8 cellular contexts compared by ENCODE assay signal in the genomic region with DNA sequence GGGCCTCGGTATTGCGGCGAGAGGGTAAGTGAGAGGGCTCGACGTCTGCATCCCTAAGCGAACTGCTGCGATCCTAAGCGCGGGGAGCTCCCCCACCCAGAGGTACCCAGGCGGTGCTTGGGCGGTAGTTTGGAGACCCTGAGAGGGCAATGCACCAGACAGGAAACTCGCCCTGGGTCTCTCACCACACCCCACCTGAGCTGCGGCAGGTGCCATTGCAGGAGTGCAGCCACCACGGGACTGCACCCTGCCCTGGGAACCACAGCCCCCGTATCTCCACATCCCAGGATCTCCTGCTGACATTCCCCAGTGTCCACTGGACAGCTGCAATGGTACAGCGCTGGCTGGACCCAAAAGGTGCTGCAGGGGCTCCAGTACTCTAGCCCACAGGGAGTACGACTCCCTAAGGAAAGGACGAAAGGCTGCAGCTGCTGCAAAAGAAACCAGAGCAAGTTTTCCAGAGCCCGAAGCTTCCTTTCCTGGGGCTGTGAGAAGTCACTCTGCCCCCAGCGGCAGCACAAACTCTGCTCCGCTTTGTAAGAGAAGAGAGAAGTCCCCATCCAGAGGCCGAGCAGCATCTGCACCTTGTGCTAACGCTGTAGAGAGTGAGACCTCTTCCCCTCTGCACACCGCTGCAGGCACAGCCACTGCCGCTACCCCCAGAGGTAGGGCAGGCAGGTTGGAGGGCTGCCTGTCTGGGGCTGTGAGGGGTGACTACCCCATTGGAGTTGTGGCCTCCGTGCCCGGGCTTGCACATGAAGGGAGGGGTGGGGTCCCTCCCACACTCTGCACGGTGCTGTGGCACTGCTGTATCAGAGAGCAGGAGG. TPM values are rescaled to one million over a fixed set of nuclear protein-coding genes. Genes with fewer than 3 reads are reported as not detected.
DNase-seq lines count a peak whose midpoint lies in the region; ATAC-seq and TF ChIP-seq lines count a peak whose summit lies in the region.

No MANE protein-coding gene starts in this region.

- intact Hi-C loops in Right ventricle myocardium inferior (cut with DNase I) (loop anchor here (5.0 kb wide), 2 partner anchors 362 to 377 kb away; no protein-coding TSS in a partner anchor), uterus (cut with DNase I; ENCODE audit: low total_unique reads) (loop anchor here (5.0 kb wide), 1 partner anchor 362 kb away; no protein-coding TSS in a partner anchor)

- H3K27ac ChIP-seq in neutrophil: no peak overlapping the region
- no peak overlapping the region for H3K27ac ChIP-seq in uterus

- H3K27me3 ChIP-seq in BJ (ENCODE audit: control insufficient read depth, insufficient read depth, low read length) (peaks cover 9% of the 10 kb centered on the region; the same call in 1 of the 2 replicates), neutrophil (peaks cover 42% of the 10 kb centered on the region), uterus (peaks cover 0 to 4% of the 10 kb centered on the region in 2 donors)

- no peak for TF ChIP-seq POLR2A in uterus (IDR thresholded peaks at IDR 0.05)

- H3K36me3 ChIP-seq in BJ (ENCODE audit: control insufficient read depth, insufficient read depth, low read length): no peaks in the 10 kb centered on the region
- no peaks in the 10 kb centered on the region for H3K36me3 ChIP-seq in neutrophil
- H3K36me3 ChIP-seq in uterus: no peaks in the 10 kb centered on the region

- ATAC-seq in GM18909 (IDR thresholded peaks at IDR 0.05; ENCODE audit: poor library complexity, unreplicated experiment): peak; percentile 80
- peak; percentile 73 for ATAC-seq in HG03196 (IDR thresholded peaks at IDR 0.05; ENCODE audit: unreplicated experiment)
- ATAC-seq in Right ventricle myocardium inferior: peak; percentile 76

- DNase-seq in BJ (ENCODE audit: low read depth): no peak
- DNase-seq in NOMO-1 (lab: John Stamatoyannopoulos, UW; ENCODE audit: unreplicated experiment in 2 of 2): peak; percentile 12 to 52
- peak; percentile 39 for DNase-seq in activated naive CD4-positive, alpha-beta T cell treated with anti-CD3 and anti-CD28 coated beads, Interleukin-2, amount 50 U/mL, for 16 hours
- DNase-seq in Right ventricle myocardium inferior (ENCODE audit: missing footprints): peak; percentile 57
- peak; percentile 25 to 33 for DNase-seq in uterus

- POLR2A ChIA-PET in BJ (lab: Charles Lee): no interaction called here

- H3K4me3 ChIP-seq in BJ (ENCODE audit: low read depth, low read length): peak overlapping the region; percentile 45
- peak overlapping the region; percentile 50 to 59 for H3K4me3 ChIP-seq in neutrophil (ENCODE audit: low read depth in 1 of 2, low read length in 1 of 2)
- peak overlapping the region; percentile 21 to 38 for H3K4me3 ChIP-seq in uterus

- H3K9me3 ChIP-seq in neutrophil (no peaks in the 10 kb centered on the region), uterus (no peaks in the 10 kb centered on the region)

- TF ChIP-seq CTCF in BJ (IDR thresholded peaks at IDR 0.05; ENCODE audit: insufficient read depth, low read depth, low read length) (peak; percentile 77), neutrophil (IDR thresholded peaks at IDR 0.05) (no peak), uterus (IDR thresholded peaks at IDR 0.05) (peak in 3 of 4 experiments; percentile 21 to 43 (median 31))

- H3K4me1 ChIP-seq in neutrophil (ENCODE audit: control insufficient read depth in 1 of 2, insufficient read depth in 1 of 2, low read depth in 1 of 2, low read length in 1 of 2) (peaks cover 16 to 17% of the 10 kb centered on the region in 2 experiments), uterus (no peaks in the 10 kb centered on the region)

- CTCF ChIA-PET in BJ (lab: Yijun Ruan, JAX): interaction anchor here (0.7 to 5.1 kb wide), 22 partner anchors 9 to 633 kb away, joined by 3 to 97 read pairs (median 6); a partner anchor contains a TSS

RNA-seq across cellular contexts. Expression of a gene that starts 31.1 kb away (rescaled TPM):
- 7.8 and 14.8 TPM in 2 replicates for polyA plus RNA-seq in BJ (2011; rRNA removed)
- 22.6 and 29.5 TPM in 2 replicates for polyA minus RNA-seq in BJ (2011; rRNA and poly(A)+ RNA removed)
- 14.3 TPM for total RNA-seq in Right ventricle myocardium inferior
- 100 to 1,000 TPM in 1 of 4 donors, 10 to 100 TPM in 3; 41.2 to 222 (median 70.0) TPM for total RNA-seq in uterus
